22 cellular contexts compared by ENCODE assay signal in the genomic region with DNA sequence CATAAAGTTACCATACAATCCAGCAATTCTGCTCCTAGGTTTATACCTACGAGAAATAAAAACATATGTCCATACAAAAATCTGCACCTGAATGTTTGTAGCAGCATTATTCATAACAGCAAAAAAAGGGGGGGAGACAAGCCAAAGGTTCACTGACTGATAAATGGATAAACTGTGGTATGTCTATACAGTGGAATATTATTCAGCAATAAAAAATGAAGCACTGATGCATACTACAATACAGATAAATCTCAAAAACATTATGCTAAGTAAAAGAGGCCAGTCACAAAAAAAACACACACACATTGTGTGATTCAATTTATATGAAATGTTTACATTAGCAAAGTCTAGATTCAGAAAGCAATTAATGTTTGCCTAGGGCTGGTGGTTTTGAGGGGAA. TPM values are rescaled to one million over a fixed set of nuclear protein-coding genes. Genes with fewer than 3 reads are reported as not detected.
DNase-seq lines count a peak whose midpoint lies in the region; ATAC-seq, FAIRE-seq and TF ChIP-seq lines count a peak whose summit lies in the region.
"Had no signal": no experiment of that assay in that cellular context is flagged by ENCODE, and none has a peak within 500 bp of the region (broad histone marks: within the 10 kb centered on the region; RNA-seq: fewer than 3 reads in every experiment).

No MANE protein-coding gene starts in this region.

- H3K9me3 ChIP-seq in PC-3 (ENCODE audit: low read length) (no peaks in the 10 kb centered on the region), H1 (ENCODE audit: insufficient read depth in 2 of 2, low read depth in 1 of 2, low read length in 1 of 2) (peaks cover 0 to 3% of the 10 kb centered on the region in 2 experiments; a peak in 2 of 4 replicates), suprapubic skin (no peaks in the 10 kb centered on the region)
- H3K9me3 ChIP-seq: BE2C had no signal

- H3K79me2 ChIP-seq in PC-3 (ENCODE audit: low read length) (no peaks in the 10 kb centered on the region), H1 (ENCODE audit: control insufficient read depth in 1 of 2, insufficient read depth in 2 of 2, low read length in 2 of 2) (no peaks in the 10 kb centered on the region)

- H3K4me3 ChIP-seq in PC-3 (ENCODE audit: low read length) = no peak overlapping the region
- H3K4me3 ChIP-seq in H1 (ENCODE audit: extremely low read depth in 1 of 4, insufficient read depth in 2 of 4, low read depth in 3 of 4, low read length in 4 of 4) = no peak overlapping the region
- no peak overlapping the region for H3K4me3 ChIP-seq in suprapubic skin
- H3K4me3 ChIP-seq: GM23248 had no signal

- H4K20me1 ChIP-seq in PC-3 (ENCODE audit: low read length) = no peaks in the 10 kb centered on the region
- H4K20me1 ChIP-seq in H1 (replicated peaks in 1 of 2; ENCODE audit: control insufficient read depth in 1 of 2, insufficient read depth in 2 of 2, low read length in 2 of 2) = no peaks in the 10 kb centered on the region

- no peak overlapping the region for H3K4me2 ChIP-seq in PC-3 (ENCODE audit: low read length)
- no peak overlapping the region for H3K4me2 ChIP-seq in H1 (ENCODE audit: insufficient read depth in 1 of 2, low read depth in 2 of 2, low read length in 2 of 2)

- peak; percentile 13; the same call in 1 of the 2 replicates for ATAC-seq in PC-3
- no peak for ATAC-seq in HG02970 (IDR thresholded peaks at IDR 0.05; ENCODE audit: low FRiP score, unreplicated experiment)

- no peak overlapping the region for H2AK5ac ChIP-seq in H1 (ENCODE audit: low read depth, low read length)

- H2BK15ac ChIP-seq in H1 (ENCODE audit: low read length) = no peak overlapping the region

- no peaks in the 10 kb centered on the region for H3K23me2 ChIP-seq in H1 (ENCODE audit: low read depth, low read length)

- FAIRE-seq in H1 (lab: Jason Lieb, UNC) = no peak
- FAIRE-seq: A204.1, D721Med, GM19239, H54 had no signal

- H3K14ac ChIP-seq in H1 (ENCODE audit: insufficient read length) = no peak overlapping the region

- H2BK5ac ChIP-seq in H1 (ENCODE audit: low read depth, low read length) = no peak overlapping the region

- H2BK120ac ChIP-seq in H1 (replicated peaks; ENCODE audit: low read depth, low read length) = no peak overlapping the region

- H3K23ac ChIP-seq in H1 (ENCODE audit: insufficient read length) = no peak overlapping the region

- no peaks in the 10 kb centered on the region for H3K79me1 ChIP-seq in H1 (ENCODE audit: low read depth, low read length)

- no peak for TF ChIP-seq EP300 in H1 (IDR thresholded peaks at IDR 0.05; ENCODE audit: borderline replicate concordance in 1 of 2, low read depth in 2 of 2, low read length in 2 of 2)
- no peak for TF ChIP-seq EP300 in suprapubic skin (IDR thresholded peaks at IDR 0.05)

- TF ChIP-seq CTCF in PC-3 (conservative IDR thresholded peaks at IDR 0.05; ENCODE audit: low read depth, low read length) = no peak
- TF ChIP-seq CTCF in H1 (IDR thresholded peaks at IDR 0.05; ENCODE audit: control extremely low read depth in 1 of 3, insufficient read depth in 1 of 3, low read depth in 1 of 3, low read length in 3 of 3) = no peak
- no peak for TF ChIP-seq CTCF in suprapubic skin (IDR thresholded peaks at IDR 0.05)

- no peak for TF ChIP-seq POLR2A in H1 (IDR thresholded peaks at IDR 0.05; ENCODE audit: control extremely low read depth in 1 of 2, low read depth in 2 of 2, low read length in 2 of 2)
- no peak for TF ChIP-seq POLR2A in suprapubic skin (IDR thresholded peaks at IDR 0.05)

- intact Hi-C loops in PC-3 (cut with micrococcal nuclease) = no loop called here

- BruUV-seq in PC-3 (replicated peaks; lab: Mats Ljungman, UMichigan) = no TSS peak

- 89% methylated on average over 1 of the region's 1 CpG; no CpG with 5 or more reads in 1 of the 2 experiments for WGBS in H1 (ENCODE audit: extremely low coverage in 1 of 2, insufficient coverage in 1 of 2, insufficient read length in 1 of 2, insufficient replicate concordance in 2 of 2, low coverage in 1 of 2, low lambda C conversion rate in 2 of 2, missing lambda C conversion rate in 1 of 2), 2 experiments
- 97% methylated on average over 1 of the region's 1 CpG for WGBS in suprapubic skin

- TF ChIP-seq RAD21 in H1 (IDR thresholded peaks at IDR 0.05 in 1 of 2, conservative IDR thresholded peaks at IDR 0.05 in 1 of 2; ENCODE audit: low read depth in 2 of 2, low read length in 2 of 2) = no peak

- H3K27ac ChIP-seq in PC-3 (ENCODE audit: low read length) (0 out of 2 replicates have a peak overlapping the region, but pooled peaks have one; percentile 14), H1 (ENCODE audit: low read depth, low read length) (no peak overlapping the region), suprapubic skin (no peak overlapping the region)
- H3K27ac ChIP-seq: GM23248 had no signal

- no peak overlapping the region for H3K56ac ChIP-seq in H1 (replicated peaks; ENCODE audit: insufficient read length, low read depth, low read length)

- H3K9ac ChIP-seq in PC-3 (ENCODE audit: low read length) = no peak overlapping the region
- no peak overlapping the region for H3K9ac ChIP-seq in H1 (replicated peaks in 1 of 4; ENCODE audit: extremely low read depth in 1 of 4, low read depth in 3 of 4, low read length in 3 of 4)
- H3K9ac ChIP-seq: GM23248 had no signal

- CTCF ChIA-PET in PC-3 (lab: Charles Lee) (no interaction called here), H1 (lab: Charles Lee; ENCODE audit: partially characterized antibody) (interaction anchor here (1.2 to 1.8 kb wide), 2 partner anchors 9 to 10 kb away, joined by 4 to 5 read pairs; no protein-coding TSS in a partner anchor)

- H3K27me3 ChIP-seq in PC-3 (ENCODE audit: low read length) (0 out of 2 replicates have a peak, but pooled peaks cover 4% of the 10 kb centered on the region), H1 (replicated peaks in 1 of 4; ENCODE audit: control insufficient read depth in 3 of 4, extremely low read depth in 1 of 4, insufficient read depth in 3 of 4, low read length in 3 of 4) (no peaks in the 10 kb centered on the region; a peak in 1 of 7 replicates), suprapubic skin (no peaks in the 10 kb centered on the region)
- H3K27me3 ChIP-seq: BE2C had no signal

- no peak overlapping the region for H3K4ac ChIP-seq in H1 (replicated peaks; ENCODE audit: insufficient read length, low read depth, low read length)

- no peak overlapping the region for H2AFZ ChIP-seq in PC-3 (ENCODE audit: low read length)
- H2AFZ ChIP-seq in H1 (ENCODE audit: low read length) = no peak overlapping the region
- H2AFZ ChIP-seq: GM23248 had no signal

- no peak overlapping the region for H4K5ac ChIP-seq in H1 (ENCODE audit: insufficient read length, low read depth, low read length)

- POLR2A ChIA-PET in PC-3 (lab: Charles Lee; ENCODE audit: unreplicated experiment) = no interaction called here
- POLR2A ChIA-PET in H1 (lab: Charles Lee; ENCODE audit: partially characterized antibody) = no interaction called here

- H2BK12ac ChIP-seq in H1 (ENCODE audit: low read depth, low read length) = no peak overlapping the region

- no peaks in the 10 kb centered on the region for H3F3A ChIP-seq in PC-3 (ENCODE audit: low read length, unreplicated experiment)

- H3K18ac ChIP-seq in H1 (ENCODE audit: extremely low read depth, low read length) = no peak overlapping the region

- H3K36me3 ChIP-seq in PC-3 (ENCODE audit: low read depth, low read length) (no peaks in the 10 kb centered on the region), H1 (ENCODE audit: control insufficient read depth in 2 of 4, insufficient read depth in 4 of 4, low read length in 3 of 4) (no peaks in the 10 kb centered on the region), suprapubic skin (no peaks in the 10 kb centered on the region)
- H3K36me3 ChIP-seq: BE2C had no signal

- H3K9me2 ChIP-seq in PC-3 (replicated peaks; ENCODE audit: low read length) = no peaks in the 10 kb centered on the region

- no peak overlapping the region for H4K91ac ChIP-seq in H1 (replicated peaks; ENCODE audit: insufficient read length, low read length)

- DNase-seq in ELR (ENCODE audit: low read depth) (peak; percentile 56), PC-3 (peak; percentile 41), H1 (ENCODE audit: low read depth in 1 of 2, low spot score in 2 of 2) (no peak), kidney glomerular epithelial cell (lab: John Stamatoyannopoulos, UW) (no peak), suprapubic skin (ENCODE audit: low spot score in 2 of 2) (no peak), NCI-H526 (lab: John Stamatoyannopoulos, UW) (no peak)
- DNase-seq: ACHN; BE2C; C1 segment of cervical spinal cord; CD4-positive, CD25-positive, alpha-beta regulatory T cell; CD8-positive, alpha-beta memory T cell; COR-L47; GF-D8; GM23248; HCEC 1CT; HFFc6 had no signal

- H4K8ac ChIP-seq in H1 (ENCODE audit: extremely low read depth, insufficient read depth, low read length) = no peak overlapping the region

- H2BK20ac ChIP-seq in H1 (ENCODE audit: low read length) = no peak overlapping the region

- H3K4me1 ChIP-seq in PC-3 (ENCODE audit: insufficient read depth, low read length) (peaks cover 23% of the 10 kb centered on the region), H1 (replicated peaks in 1 of 4; ENCODE audit: control insufficient read depth in 3 of 4, insufficient read depth in 4 of 4, low read length in 3 of 4) (peaks cover 0 to 4% (median 0%) of the 10 kb centered on the region in 4 experiments; a peak in 1 of 7 replicates), suprapubic skin (no peaks in the 10 kb centered on the region)
- H3K4me1 ChIP-seq: BE2C had no signal

TF ChIP-seq in H1, 55 proteins besides CTCF, POLR2A, EP300 and RAD21:
- TF ChIP-seq BACH1 (IDR thresholded peaks at IDR 0.05; ENCODE audit: low read length) (no peak), KDM4A (IDR thresholded peaks at IDR 0.05; ENCODE audit: low read depth, low read length, severe bottlenecking) (no peak), KDM1A (IDR thresholded peaks at IDR 0.05; ENCODE audit: borderline replicate concordance, low read length) (0 out of 2 replicates have a peak, but pooled peaks have one; percentile 19), NANOG (IDR thresholded peaks at IDR 0.05; ENCODE audit: insufficient read depth, low read depth, low read length, poor library complexity, severe bottlenecking) (no peak), TAF1 (IDR thresholded peaks at IDR 0.05; ENCODE audit: low read depth, low read length) (no peak), ASH2L (IDR thresholded peaks at IDR 0.05; ENCODE audit: low read length) (no peak)

RNA-seq across cellular contexts. Expression of a gene that starts 13.6 kb away (rescaled TPM):
- total RNA-seq in PC-3 (2014; rRNA removed) = 0.04 TPM in 1 of 2 replicates, not detected in the other
- total RNA-seq in H1 (2021; fragmentation: NEBNext Ultra II Directional; extraction: Animal tissue kit (Norgen Biotek cat#: 25700)) = 2.2 and 2.3 TPM in 2 replicates
- 0.44 and 0.47 TPM in 2 replicates for polyA plus RNA-seq in H1 (2011; rRNA removed)
- polyA plus RNA-seq in H1 (2011; cell fraction: cytosol; rRNA removed) = 0.72 TPM
- 0.78 TPM for polyA plus RNA-seq in H1 (2011; cell fraction: nucleus; rRNA removed)
- polyA plus RNA-seq in H1 (2012, experiment 1 of 2) = 0.64 to 0.81 TPM (median 0.78 TPM) in 4 replicates
- polyA plus RNA-seq in H1 (2012, experiment 2 of 2) = 0.22 TPM
- polyA plus RNA-seq in H1 (2013, experiment 1 of 2) = 1.8 TPM
- polyA plus RNA-seq in H1 (2013, experiment 2 of 2) = 2.3 TPM
- polyA minus RNA-seq in H1 (2011; rRNA and poly(A)+ RNA removed) = 0.85 and 0.88 TPM in 2 replicates
- 0.44 TPM for polyA minus RNA-seq in H1 (2011; cell fraction: cytosol; rRNA and poly(A)+ RNA removed)
- polyA minus RNA-seq in H1 (2011; cell fraction: nucleus; rRNA and poly(A)+ RNA removed) = 0.90 TPM
- total RNA-seq in suprapubic skin = 1 to 10 TPM; 2.1 to 6.2 (median 5.2) TPM
- total RNA-seq: CD4-positive, CD25-positive, alpha-beta regulatory T cell; HT-29 had no signal
- polyA plus RNA-seq: CD4-positive, CD25-positive, alpha-beta regulatory T cell; CD8-positive, alpha-beta memory T cell had no signal

Comparison
In these comparisons a context has a peak if more than half of its experiments do, and no peak if none do; other contexts are left out.
1. DNase-seq: peak in ELR (single experiment) and PC-3 (single experiment); none in H1 (0 of 2), kidney glomerular epithelial cell (single experiment), suprapubic skin (0 of 2) and NCI-H526 (0 of 2).